Comparison of ENCODE assay signal across 21 cellular contexts in the genomic region with DNA sequence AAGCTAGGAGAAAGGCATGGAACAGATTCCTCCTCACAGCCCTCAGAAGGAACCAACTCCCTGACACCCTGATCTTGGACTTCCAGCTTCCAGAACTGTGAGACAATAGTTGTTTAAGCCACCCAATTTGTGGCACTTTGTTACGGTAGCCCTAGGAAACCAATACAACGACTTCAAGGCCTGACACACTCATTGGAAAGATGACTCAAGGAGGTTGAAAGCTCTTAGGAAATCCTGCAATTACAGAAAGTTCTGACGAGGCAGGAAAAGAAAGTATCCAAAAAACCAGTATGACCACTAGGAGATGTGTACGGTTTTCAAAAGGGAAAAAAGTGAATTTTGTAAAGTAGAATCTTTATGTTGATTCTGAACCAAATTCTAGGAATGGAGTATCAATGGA.
A peak's percentile ranks its signal among the peaks of the same experiment; 100 is the strongest.
DNase-seq lines count a peak whose midpoint lies in the region; FAIRE-seq and TF ChIP-seq lines count a peak whose summit lies in the region.
"Had no signal": no experiment of that assay in that cellular context is flagged by ENCODE, and none has a peak within 500 bp of the region (broad histone marks: within the 10 kb centered on the region; RNA-seq: fewer than 3 reads in every experiment).

No MANE protein-coding gene starts in this region.

- H3K14ac ChIP-seq in trophoblast cell (ENCODE audit: low read length), result no peak overlapping the region

- H4K20me1 ChIP-seq in endothelial cell of umbilical vein (replicated peaks; ENCODE audit: control insufficient read depth, extremely low read depth, insufficient read depth, low read length), result no peaks in the 10 kb centered on the region

- H4K12ac ChIP-seq in trophoblast cell (ENCODE audit: low read depth, low read length), result no peak overlapping the region

- peak overlapping the region; percentile 40 for H3K18ac ChIP-seq in trophoblast cell (ENCODE audit: low read length)

- no peaks in the 10 kb centered on the region for H3K9me1 ChIP-seq in endothelial cell of umbilical vein (replicated peaks; ENCODE audit: control insufficient read depth, extremely low read depth, insufficient read depth, low read length)

- no peak overlapping the region for H3K9ac ChIP-seq in endothelial cell of umbilical vein (replicated peaks; ENCODE audit: extremely low read depth, insufficient read depth, low read length)
- no peak overlapping the region for H3K9ac ChIP-seq in trophoblast cell (ENCODE audit: low read length)
- H3K9ac ChIP-seq: neural progenitor cell had no signal

- no peak overlapping the region for H3K23ac ChIP-seq in trophoblast cell (ENCODE audit: low read length)

- H3K4ac ChIP-seq in trophoblast cell (ENCODE audit: low read depth, low read length), result no peak overlapping the region

- TF ChIP-seq POLR2A in endothelial cell of umbilical vein (IDR thresholded peaks at IDR 0.05; ENCODE audit: low read depth, low read length), result no peak

- CTCF ChIA-PET in endothelial cell of umbilical vein (lab: Charles Lee), result interaction anchor here (0.7 to 1.4 kb wide), 8 partner anchors 8 to 482 kb away, joined by 3 read pairs; no protein-coding TSS in a partner anchor

- no peaks in the 10 kb centered on the region for H3K9me3 ChIP-seq in endothelial cell of umbilical vein (replicated peaks; ENCODE audit: control insufficient read depth, insufficient read depth, low read length)
- no peaks in the 10 kb centered on the region for H3K9me3 ChIP-seq in trophoblast cell (ENCODE audit: insufficient read depth, low read depth, low read length)
- H3K9me3 ChIP-seq: upper lobe of right lung had no signal

- H3K4me2 ChIP-seq in endothelial cell of umbilical vein (ENCODE audit: insufficient read depth, low read length), result no peak overlapping the region
- no peak overlapping the region for H3K4me2 ChIP-seq in trophoblast cell (ENCODE audit: low read length)
- H3K4me2 ChIP-seq: neural progenitor cell had no signal

- WGBS in trophoblast cell (ENCODE audit: extremely low coverage, insufficient coverage, insufficient read length), result no CpG with 5 or more reads among the region's 4 CpGs

- FAIRE-seq in G401.6 (lab: Jason Lieb, UNC), result peak; percentile 94
- FAIRE-seq in endothelial cell of umbilical vein (lab: Jason Lieb, UNC), result peak; percentile 47

- TF ChIP-seq CTCF in endothelial cell of umbilical vein (IDR thresholded peaks at IDR 0.05; ENCODE audit: extremely low read depth in 1 of 2, insufficient read depth in 1 of 2, low read depth in 1 of 2, low read length in 2 of 2), result no peak

- H3K79me2 ChIP-seq in endothelial cell of umbilical vein (ENCODE audit: control insufficient read depth, insufficient read depth, low read length) (no peaks in the 10 kb centered on the region), trophoblast cell (ENCODE audit: control insufficient read depth, insufficient read depth, low read length, poor library complexity) (no peaks in the 10 kb centered on the region)

- H3K27ac ChIP-seq in endothelial cell of umbilical vein (ENCODE audit: insufficient read depth, low read depth, low read length), result no peak overlapping the region
- H3K27ac ChIP-seq in trophoblast cell (ENCODE audit: low read depth, low read length), result no peak overlapping the region
- H3K27ac ChIP-seq: neural progenitor cell, upper lobe of right lung had no signal

- H4K8ac ChIP-seq in trophoblast cell (ENCODE audit: low read depth, low read length), result peak overlapping the region; percentile 49

- dilution Hi-C loops in endothelial cell of umbilical vein (cut with MboI; ENCODE audit: extremely low pct_ligation_motif_present, low sequenced_read_pairs), result no loop called here

- H3K36me3 ChIP-seq in endothelial cell of umbilical vein (ENCODE audit: control insufficient read depth in 2 of 2, extremely low read depth in 1 of 2, insufficient read depth in 2 of 2, low read length in 2 of 2) (no peaks in the 10 kb centered on the region), trophoblast cell (ENCODE audit: control insufficient read depth in 1 of 2, insufficient read depth in 2 of 2, low read length in 2 of 2) (no peaks in the 10 kb centered on the region)
- H3K36me3 ChIP-seq: neural progenitor cell, upper lobe of right lung had no signal

- H3K4me3 ChIP-seq in endothelial cell of umbilical vein (replicated peaks in 1 of 3; ENCODE audit: insufficient read depth in 1 of 3, low read depth in 1 of 3, low read length in 3 of 3) (no peak overlapping the region), trophoblast cell (ENCODE audit: low read depth, low read length) (no peak overlapping the region)
- H3K4me3 ChIP-seq: neural progenitor cell, upper lobe of right lung had no signal

- H3K27me3 ChIP-seq in endothelial cell of umbilical vein (ENCODE audit: control insufficient read depth in 2 of 2, insufficient read depth in 2 of 2, low read length in 2 of 2) (no peaks in the 10 kb centered on the region), trophoblast cell (ENCODE audit: insufficient read depth, low read length) (no peaks in the 10 kb centered on the region)
- H3K27me3 ChIP-seq: neural progenitor cell, upper lobe of right lung had no signal

- H3K79me1 ChIP-seq in trophoblast cell (ENCODE audit: low read length), result peaks cover 2% of the 10 kb centered on the region

- intact Hi-C loops in endothelial cell of umbilical vein (cut with micrococcal nuclease), result loop anchor here (5.0 kb wide), 1 partner anchor 48 kb away; no protein-coding TSS in a partner anchor

- peak overlapping the region; percentile 81 for H2BK12ac ChIP-seq in trophoblast cell (ENCODE audit: low read length)

- H2BK120ac ChIP-seq in trophoblast cell (ENCODE audit: insufficient read depth, low read length, poor library complexity), result no peak overlapping the region

- H2AFZ ChIP-seq in endothelial cell of umbilical vein (ENCODE audit: low read depth, low read length) (no peak overlapping the region), trophoblast cell (ENCODE audit: insufficient read depth, low read length, poor library complexity) (no peak overlapping the region)
- H2AFZ ChIP-seq: neural progenitor cell had no signal

- H2BK5ac ChIP-seq in trophoblast cell (ENCODE audit: low read depth, low read length, poor library complexity), result peak overlapping the region; percentile 80

- POLR2A ChIA-PET in endothelial cell of umbilical vein (lab: Charles Lee), result no interaction called here

- DNase-seq in M059J (ENCODE audit: low read depth) (peak; percentile 27), endothelial cell of umbilical vein (ENCODE audit: low read depth, low spot score) (peak; percentile 35), trophoblast cell (peak; percentile 47 to 89), NCI-H1694 treated with DMSO at 0.1 percent for 48 hours (lab: John Stamatoyannopoulos, UW) (no peak), DMS114 treated with DMSO at 0.1 percent for 48 hours (lab: John Stamatoyannopoulos, UW; ENCODE audit: unreplicated experiment) (no peak), mucosa of gallbladder (ENCODE audit: low spot score) (no peak), NCI-H524 treated with DMSO at 0.1 percent for 48 hours (lab: John Stamatoyannopoulos, UW) (no peak)
- DNase-seq: activated gamma-delta T cell; CD4-positive, CD25-positive, alpha-beta regulatory T cell; cortex of kidney; DMS79; hippocampal formation; kidney glomerular epithelial cell; midbrain; NCI-H1048; NCI-H774; stimulated activated CD4-positive, alpha-beta T cell treated with anti-CD3 and anti-CD28 coated beads, Interleukin-15, amount 100 ng/mL, for 24 hours; stimulated activated naive B cell treated with anti-CD40 and anti-IgM and Interleukin-4, amounts not matched to agents 10 μg/mL and 1 μg/mL and 100 μg/mL, for 72 hours; upper lobe of right lung had no signal

- H3K4me1 ChIP-seq in endothelial cell of umbilical vein (ENCODE audit: control insufficient read depth, extremely low read depth, insufficient read depth, low read length) (peaks cover 30% of the 10 kb centered on the region), trophoblast cell (ENCODE audit: control insufficient read depth in 1 of 2, insufficient read depth in 2 of 2, low read length in 2 of 2) (peaks cover 3% of the 10 kb centered on the region in 2 experiments)
- H3K4me1 ChIP-seq: upper lobe of right lung had no signal

- peak overlapping the region; percentile 52 for H4K91ac ChIP-seq in trophoblast cell (ENCODE audit: low read depth, low read length)

- no peak overlapping the region for H2AK5ac ChIP-seq in trophoblast cell (ENCODE audit: low read length)

- BruUV-seq in endothelial cell of umbilical vein (replicated peaks; lab: Mats Ljungman, UMichigan), result no TSS peak

TF ChIP-seq in endothelial cell of umbilical vein, 7 proteins besides CTCF, POLR2A, EP300 and RAD21:
- TF ChIP-seq POLR2AphosphoS5 (IDR thresholded peaks at IDR 0.05; ENCODE audit: insufficient read depth, low read depth, low read length) (no peak), GATA2 (IDR thresholded peaks at IDR 0.05; ENCODE audit: insufficient read depth, insufficient read length, low read depth, low read length) (no peak), FOS (IDR thresholded peaks at IDR 0.05; ENCODE audit: borderline replicate concordance, insufficient read depth, low read length) (peak; percentile 56)

Comparison
In these comparisons a context has a peak if more than half of its experiments do, and no peak if none do; other contexts are left out.
1. DNase-seq: peak in M059J (single experiment), endothelial cell of umbilical vein (single experiment) and trophoblast cell (2 of 2); none in NCI-H1694 treated with DMSO at 0.1 percent for 48 hours (single experiment), DMS114 treated with DMSO at 0.1 percent for 48 hours (single experiment), mucosa of gallbladder (single experiment) and NCI-H524 treated with DMSO at 0.1 percent for 48 hours (single experiment).